In the genomic region with DNA sequence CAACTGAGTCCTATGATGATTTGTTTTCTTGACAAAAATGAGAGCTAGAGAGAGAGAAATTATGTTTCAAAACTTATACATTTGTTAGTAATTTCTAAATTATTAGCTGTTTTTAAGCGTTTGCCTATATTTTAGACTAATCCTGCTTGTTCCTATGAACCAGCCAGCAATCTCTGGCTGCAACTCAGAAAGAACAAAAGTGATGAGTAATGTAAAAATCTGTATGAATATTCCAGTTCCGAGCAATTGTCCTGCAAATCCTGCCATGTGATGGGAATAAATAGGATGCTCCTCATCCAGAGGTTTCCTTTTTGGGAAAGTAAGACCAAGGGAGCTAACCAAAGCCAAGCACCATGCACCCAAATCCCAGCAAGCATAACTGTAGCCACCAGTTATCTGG, we compare ENCODE assay signal across 11 cellular contexts.
"Had no signal": no experiment of that assay in that cellular context is flagged by ENCODE, and none has a peak within 500 bp of the region (broad histone marks: within the 10 kb centered on the region; RNA-seq: fewer than 3 reads in every experiment).

No MANE protein-coding gene starts in this region.

- H3K9me3 Mint-ChIP-seq: HFFc6 had no signal

- H3K4me2 ChIP-seq: GM23338 had no signal

- ATAC-seq: HCT116 had no signal

- H3K36me3 ChIP-seq: HAP-1 had no signal

- FAIRE-seq: H1, H54 had no signal

- H3K4me3 Mint-ChIP-seq: GM23338, H9, HFFc6 had no signal

- H3K27ac ChIP-seq: GM23248 had no signal

- H3K9ac ChIP-seq: GM23248 had no signal

- H3K4me3 ChIP-seq: GM23248, GM23338, HAP-1 had no signal

- DNase-seq: GM23248, GOT3, H7, H9, HCEC 1CT, HFFc6 had no signal

- H3K27ac Mint-ChIP-seq: HFFc6 had no signal

- H2AFZ ChIP-seq: GM23248, GM23338 had no signal

- H3K9me3 ChIP-seq: HAP-1 had no signal
